ENCODE assay signal across 12 cellular contexts in genomic region chr17:43019418-43019817, GRCh38. TPM values are rescaled to one million over a fixed set of nuclear protein-coding genes. Genes with fewer than 3 reads are reported as not detected.
DNase-seq lines count a peak whose midpoint lies in the region; ATAC-seq, FAIRE-seq and TF ChIP-seq lines count a peak whose summit lies in the region.
"Had no signal": no experiment of that assay in that cellular context is flagged by ENCODE, and none has a peak within 500 bp of the region (broad histone marks: within the 10 kb centered on the region; RNA-seq: fewer than 3 reads in every experiment).

No MANE protein-coding gene starts in this region.

- H3K4me3 ChIP-seq in GM23248 (peak overlapping the region; percentile 99; the same call in 1 of the 2 replicates), iPS-20b (ENCODE audit: low read length) (no peak overlapping the region), small intestine (ENCODE audit: low read depth in 1 of 2, low read length in 2 of 2) (no peak overlapping the region), H7 (ENCODE audit: insufficient read depth, low read depth, low read length) (no peak overlapping the region)

- no peaks in the 10 kb centered on the region for H4K20me1 ChIP-seq in GM23248 (ENCODE audit: insufficient read depth)

- H3K27ac Mint-ChIP-seq in activated T-helper 1 cell treated with anti-CD3 and anti-CD28 coated beads, Interleukin-12 subunit alpha, Interleukin-12 subunit beta, Interleukin-2, Interleukin-4 antibody, amounts not matched to agents 30 ng/mL and 10 ng/mL and 1 ng/mL, durations not matched to agents 14 hours and 24 hours and 36 hours, result no peak overlapping the region
- H3K27ac Mint-ChIP-seq: activated B cell treated with CpG ODN at 0.5 μM for 24 hours had no signal

- H3K4me1 Mint-ChIP-seq in activated T-helper 1 cell treated with anti-CD3 and anti-CD28 coated beads, Interleukin-12 subunit alpha, Interleukin-12 subunit beta, Interleukin-2, Interleukin-4 antibody, amounts not matched to agents 30 ng/mL and 10 ng/mL and 1 ng/mL, durations not matched to agents 14 hours and 24 hours and 36 hours (ENCODE audit: low read depth), result peaks cover 19% of the 10 kb centered on the region

- POLR2A ChIA-PET in GM10248 (lab: Yijun Ruan, JAX), result no interaction called here

- peak overlapping the region; percentile 77 for H3K4me3 Mint-ChIP-seq in activated T-helper 1 cell treated with anti-CD3 and anti-CD28 coated beads, Interleukin-12 subunit alpha, Interleukin-12 subunit beta, Interleukin-2, Interleukin-4 antibody, amounts not matched to agents 30 ng/mL and 10 ng/mL and 1 ng/mL, durations not matched to agents 14 hours and 24 hours and 36 hours

- intact Hi-C loops in activated T-helper 1 cell treated with anti-CD3 and anti-CD28 coated beads, Interleukin-12 subunit alpha, Interleukin-12 subunit beta, Interleukin-2, Interleukin-4 antibody, amounts not matched to agents 30 ng/mL and 10 ng/mL and 1 ng/mL, durations not matched to agents 14 hours and 24 hours and 36 hours (cut with micrococcal nuclease), result no loop called here

- no peak for FAIRE-seq in small intestine (lab: Jason Lieb, UNC)
- FAIRE-seq: GM12891 had no signal

- H3K9me2 ChIP-seq in GM23248 (ENCODE audit: insufficient read depth), result no peaks in the 10 kb centered on the region

- DNase-seq in GM23248 (peak; percentile 65), small intestine (peak; percentile 64), GM10248 (ENCODE audit: extremely low spot score) (no peak), NCI-H2107 (lab: John Stamatoyannopoulos, UW) (no peak), H7 (no peak)
- DNase-seq in activated T-helper 1 cell treated with anti-CD3 and anti-CD28 coated beads, Interleukin-12 subunit alpha, Interleukin-12 subunit beta, Interleukin-2, Interleukin-4 antibody, amounts not matched to agents 30 ng/mL and 10 ng/mL and 1 ng/mL, durations not matched to agents 14 hours and 24 hours and 36 hours (ENCODE audit: low spot score), result no peak
- DNase-seq: activated B cell treated with CpG ODN at 0.5 μM for 24 hours; effector CD4-positive, alpha-beta T cell; NCI-H2081 treated with DMSO at 0.1 percent for 48 hours had no signal

- peaks cover 11% of the 10 kb centered on the region for H3K36me3 Mint-ChIP-seq in activated T-helper 1 cell treated with anti-CD3 and anti-CD28 coated beads, Interleukin-12 subunit alpha, Interleukin-12 subunit beta, Interleukin-2, Interleukin-4 antibody, amounts not matched to agents 30 ng/mL and 10 ng/mL and 1 ng/mL, durations not matched to agents 14 hours and 24 hours and 36 hours (ENCODE audit: low read depth)

- H3K9me3 ChIP-seq in GM23248 (ENCODE audit: low read depth) (no peaks in the 10 kb centered on the region), iPS-20b (ENCODE audit: insufficient read depth, low read depth, low read length) (no peaks in the 10 kb centered on the region), small intestine (ENCODE audit: control insufficient read depth, low read depth) (no peaks in the 10 kb centered on the region)

- H3F3A ChIP-seq in GM23248 (ENCODE audit: insufficient read depth), result no peaks in the 10 kb centered on the region

- peaks cover 40% of the 10 kb centered on the region for H3K79me2 ChIP-seq in GM23248 (ENCODE audit: insufficient read depth)

- H3K36me3 ChIP-seq in GM23248 (ENCODE audit: low read depth) (peaks cover 7% of the 10 kb centered on the region; the same call in 1 of the 2 replicates), iPS-20b (ENCODE audit: insufficient read depth, low read depth, low read length) (peaks cover 39% of the 10 kb centered on the region), small intestine (ENCODE audit: control insufficient read depth in 2 of 2, insufficient read depth in 2 of 2, low read length in 2 of 2) (no peaks in the 10 kb centered on the region), H7 (replicated peaks; ENCODE audit: control insufficient read depth, insufficient read depth, low read length) (peaks cover 17% of the 10 kb centered on the region)

- H3K4me1 ChIP-seq in GM23248 (ENCODE audit: insufficient read depth) (peaks cover 25% of the 10 kb centered on the region), iPS-20b (ENCODE audit: insufficient read depth, low read length) (peaks cover 12% of the 10 kb centered on the region), small intestine (ENCODE audit: control insufficient read depth in 2 of 2, insufficient read depth in 1 of 2, low read depth in 1 of 2, low read length in 1 of 2) (peaks cover 1 to 3% of the 10 kb centered on the region in 2 donors)

- H3K9ac ChIP-seq in GM23248 (peak overlapping the region; percentile 80), iPS-20b (ENCODE audit: low read depth, low read length) (peak overlapping the region; percentile 39; the same call in 1 of the 2 replicates)

- no peak for TF ChIP-seq CTCF in GM10248 (IDR thresholded peaks at IDR 0.05; ENCODE audit: control extremely low read depth, extremely low read depth, low read depth, missing control alignments)

- H3K27me3 Mint-ChIP-seq in activated T-helper 1 cell treated with anti-CD3 and anti-CD28 coated beads, Interleukin-12 subunit alpha, Interleukin-12 subunit beta, Interleukin-2, Interleukin-4 antibody, amounts not matched to agents 30 ng/mL and 10 ng/mL and 1 ng/mL, durations not matched to agents 14 hours and 24 hours and 36 hours (ENCODE audit: insufficient read depth), result peaks cover 11% of the 10 kb centered on the region
- H3K27me3 Mint-ChIP-seq: activated B cell treated with CpG ODN at 0.5 μM for 24 hours had no signal

- H3K4me2 ChIP-seq in GM23248 (ENCODE audit: unreplicated experiment), result peak overlapping the region; percentile 67

- H2AFZ ChIP-seq in GM23248, result no peak overlapping the region

- no peaks in the 10 kb centered on the region for H3K27me3 ChIP-seq in GM23248 (replicated peaks; ENCODE audit: insufficient read depth)
- H3K27me3 ChIP-seq in iPS-20b (ENCODE audit: insufficient read depth, low read length), result no peaks in the 10 kb centered on the region
- no peaks in the 10 kb centered on the region for H3K27me3 ChIP-seq in small intestine (ENCODE audit: control insufficient read depth in 2 of 2, insufficient read depth in 2 of 2, low read length in 2 of 2)
- H3K27me3 ChIP-seq in H7 (ENCODE audit: control insufficient read depth, insufficient read depth, low read length), result no peaks in the 10 kb centered on the region

- 27 to 28% methylated on average over 7 of the region's 7 CpGs for WGBS in GM23248 (ENCODE audit: low coverage in 1 of 2, low lambda C conversion rate in 2 of 2, missing lambda C conversion rate in 2 of 2), 2 experiments
- WGBS in small intestine, 3 donors, result 14 to 21% (median 19%) methylated on average over 7 of the region's 7 CpGs

- H3K9me3 Mint-ChIP-seq in activated T-helper 1 cell treated with anti-CD3 and anti-CD28 coated beads, Interleukin-12 subunit alpha, Interleukin-12 subunit beta, Interleukin-2, Interleukin-4 antibody, amounts not matched to agents 30 ng/mL and 10 ng/mL and 1 ng/mL, durations not matched to agents 14 hours and 24 hours and 36 hours, result no peaks in the 10 kb centered on the region
- H3K9me3 Mint-ChIP-seq: activated B cell treated with CpG ODN at 0.5 μM for 24 hours had no signal

- CTCF ChIA-PET in GM10248 (lab: Yijun Ruan, JAX), result interaction anchor here (1.0 to 2.6 kb wide), 2 partner anchors 9 to 22 kb away, joined by 3 to 6 read pairs; partner anchors contain the start of gene RPL27

- no peak for ATAC-seq in HG02981 (IDR thresholded peaks at IDR 0.05; ENCODE audit: unreplicated experiment)

- in situ Hi-C loops in GM23248 (cut with MboI), result no loop called here

- peak overlapping the region; percentile 65 for H3K27ac ChIP-seq in GM23248
- H3K27ac ChIP-seq in iPS-20b (ENCODE audit: low read length), result no peak overlapping the region
- peak overlapping the region in 1 of 2 donors; percentile 82 for H3K27ac ChIP-seq in small intestine (ENCODE audit: low read depth in 1 of 2, low read length in 1 of 2)

RNA-seq across cellular contexts. Expression of gene VAT1, which starts 2.8 kb away (rescaled TPM):
- 215 and 238 TPM in 2 replicates for total RNA-seq in GM23248 (2014; rRNA removed; shearing (Covaris generic))
- polyA plus RNA-seq in GM23248 (2016; fragmentation: Nextera tagmentation; extraction: Ambion mirVana) (223 and 243 TPM in 2 replicates), small intestine (10 to 100 TPM; 20.1 to 84.7 (median 48.1) TPM)
- 17.3 TPM in 2 replicates for total RNA-seq in activated T-helper 1 cell treated with anti-CD3 and anti-CD28 coated beads, Interleukin-12 subunit alpha, Interleukin-12 subunit beta, Interleukin-2, Interleukin-4 antibody, amounts not matched to agents 30 ng/mL and 10 ng/mL and 1 ng/mL, durations not matched to agents 14 hours and 24 hours and 36 hours
- 263 and 264 TPM in 2 replicates for total RNA-seq in H7 (2014; rRNA removed; shearing (Covaris generic))

RNA-seq across cellular contexts. Expression of gene RND2, which starts 5.6 kb away (rescaled TPM):
- 0.11 TPM in 1 of 2 replicates, not detected in the other for total RNA-seq in GM23248 (2014; rRNA removed; shearing (Covaris generic))
- polyA plus RNA-seq in GM23248 (2016; fragmentation: Nextera tagmentation; extraction: Ambion mirVana) (0.18 and 0.30 TPM in 2 replicates), small intestine (under 1 TPM in 2 of 3 donors, not detected in 1; 0.27 to 0.67 TPM)
- total RNA-seq in activated T-helper 1 cell treated with anti-CD3 and anti-CD28 coated beads, Interleukin-12 subunit alpha, Interleukin-12 subunit beta, Interleukin-2, Interleukin-4 antibody, amounts not matched to agents 30 ng/mL and 10 ng/mL and 1 ng/mL, durations not matched to agents 14 hours and 24 hours and 36 hours, result 0.07 TPM in 1 of 2 replicates, not detected in the other
- 25.3 and 25.9 TPM in 2 replicates for total RNA-seq in H7 (2014; rRNA removed; shearing (Covaris generic))

RNA-seq across cellular contexts. Expression of gene IFI35, which starts 12.8 kb away (rescaled TPM):
- 21.8 and 27.7 TPM in 2 replicates for total RNA-seq in GM23248 (2014; rRNA removed; shearing (Covaris generic))
- polyA plus RNA-seq in GM23248 (2016; fragmentation: Nextera tagmentation; extraction: Ambion mirVana) (23.3 and 27.6 TPM in 2 replicates), small intestine (10 to 100 TPM; 58.6 to 62.4 (median 60.9) TPM)
- total RNA-seq in activated T-helper 1 cell treated with anti-CD3 and anti-CD28 coated beads, Interleukin-12 subunit alpha, Interleukin-12 subunit beta, Interleukin-2, Interleukin-4 antibody, amounts not matched to agents 30 ng/mL and 10 ng/mL and 1 ng/mL, durations not matched to agents 14 hours and 24 hours and 36 hours, result 65.8 and 67.0 TPM in 2 replicates
- 3.9 and 6.2 TPM in 2 replicates for total RNA-seq in H7 (2014; rRNA removed; shearing (Covaris generic))

RNA-seq across cellular contexts. Expression of gene RPL27, which starts 21.2 kb away (rescaled TPM):
- 928 and 1,286 TPM in 2 replicates for total RNA-seq in GM23248 (2014; rRNA removed; shearing (Covaris generic))
- polyA plus RNA-seq in GM23248 (2016; fragmentation: Nextera tagmentation; extraction: Ambion mirVana) (1,038 and 1,095 TPM in 2 replicates), small intestine (1,000 to 10,000 TPM; 1,737 to 4,151 (median 2,764) TPM)
- 1,049 and 1,126 TPM in 2 replicates for total RNA-seq in activated T-helper 1 cell treated with anti-CD3 and anti-CD28 coated beads, Interleukin-12 subunit alpha, Interleukin-12 subunit beta, Interleukin-2, Interleukin-4 antibody, amounts not matched to agents 30 ng/mL and 10 ng/mL and 1 ng/mL, durations not matched to agents 14 hours and 24 hours and 36 hours
- total RNA-seq in H7 (2014; rRNA removed; shearing (Covaris generic)), result 1,832 and 1,859 TPM in 2 replicates

RNA-seq across cellular contexts. Expression of gene RUNDC1, which starts 39.1 kb away (rescaled TPM):
- 6.4 and 8.0 TPM in 2 replicates for total RNA-seq in GM23248 (2014; rRNA removed; shearing (Covaris generic))
- polyA plus RNA-seq in GM23248 (2016; fragmentation: Nextera tagmentation; extraction: Ambion mirVana) (7.6 and 9.3 TPM in 2 replicates), small intestine (1 to 10 TPM; 7.2 to 8.8 (median 7.3) TPM)
- total RNA-seq in activated T-helper 1 cell treated with anti-CD3 and anti-CD28 coated beads, Interleukin-12 subunit alpha, Interleukin-12 subunit beta, Interleukin-2, Interleukin-4 antibody, amounts not matched to agents 30 ng/mL and 10 ng/mL and 1 ng/mL, durations not matched to agents 14 hours and 24 hours and 36 hours, result 16.9 and 18.8 TPM in 2 replicates
- 7.7 and 8.3 TPM in 2 replicates for total RNA-seq in H7 (2014; rRNA removed; shearing (Covaris generic))

Comparison
In these comparisons a context has a peak if more than half of its experiments do, and no peak if none do; other contexts are left out.
1. DNase-seq: peak in GM23248 (single experiment) and small intestine (single experiment); none in activated T-helper 1 cell treated with anti-CD3 and anti-CD28 coated beads, Interleukin-12 subunit alpha, Interleukin-12 subunit beta, Interleukin-2, Interleukin-4 antibody, amounts not matched to agents 30 ng/mL and 10 ng/mL and 1 ng/mL, durations not matched to agents 14 hours and 24 hours and 36 hours (single experiment), GM10248 (single experiment), NCI-H2107 (single experiment) and H7 (single experiment).
2. RNA of gene VAT1, which starts 2.8 kb away (total RNA-seq): 263 to 264 TPM in H7 and 215 to 238 TPM in GM23248; 17.3 TPM in activated T-helper 1 cell treated with anti-CD3 and anti-CD28 coated beads, Interleukin-12 subunit alpha, Interleukin-12 subunit beta, Interleukin-2, Interleukin-4 antibody, amounts not matched to agents 30 ng/mL and 10 ng/mL and 1 ng/mL, durations not matched to agents 14 hours and 24 hours and 36 hours; every median in the first group is over 10 times any median in the second.
3. RNA of gene RND2, which starts 5.6 kb away (total RNA-seq): 25.3 to 25.9 TPM in H7; 0.11 TPM in GM23248 and 0.07 TPM in activated T-helper 1 cell treated with anti-CD3 and anti-CD28 coated beads, Interleukin-12 subunit alpha, Interleukin-12 subunit beta, Interleukin-2, Interleukin-4 antibody, amounts not matched to agents 30 ng/mL and 10 ng/mL and 1 ng/mL, durations not matched to agents 14 hours and 24 hours and 36 hours; every median in the first group is over 10 times any median in the second.